Comparison of ENCODE assay signal across 21 cellular contexts in genomic region chr11:128613300-128613995, GRCh38.
"Had no signal": no experiment of that assay in that cellular context is flagged by ENCODE, and none has a peak within 500 bp of the region (broad histone marks: within the 10 kb centered on the region; RNA-seq: fewer than 3 reads in every experiment).

No MANE protein-coding gene starts in this region.

- H3K27ac ChIP-seq: body of pancreas, esophagus squamous epithelium, left lung had no signal

- H3K36me3 Mint-ChIP-seq: activated CD4-positive, alpha-beta memory T cell treated with anti-CD3 and anti-CD28 coated beads for 36 hours; activated naive CD8-positive, alpha-beta T cell; natural killer cell treated with Interleukin-12 subunit alpha and Interleukin-12 subunit beta and Interleukin-15 and Interleukin-18, amount 100 ng/mL, for 72 hours had no signal

- H3K27ac Mint-ChIP-seq: activated CD4-positive, alpha-beta memory T cell treated with anti-CD3 and anti-CD28 coated beads for 36 hours; activated naive CD8-positive, alpha-beta T cell had no signal

- DNase-seq: activated CD4-positive, alpha-beta memory T cell treated with anti-CD3 and anti-CD28 coated beads for 36 hours; activated CD4-positive, alpha-beta T cell treated with anti-CD3 and anti-CD28 coated beads for 1 hour; activated CD8-positive, alpha-beta memory T cell treated with anti-CD3 and anti-CD28 coated beads, Interleukin-2, amount 50 U/mL, for 4 hours; activated effector memory CD4-positive, alpha-beta T cell treated with anti-CD3 and anti-CD28 coated beads, Interleukin-2, amount 50 U/mL, for 16 hours; amygdala; body of pancreas; caudate nucleus; esophagus squamous epithelium; hippocampal formation; kidney; left lung; mucosa of descending colon; nucleus accumbens; posterior cingulate gyrus; retina; stimulated activated CD4-positive, alpha-beta T cell treated with anti-CD3 and anti-CD28 coated beads, Interleukin-2, amount 100 ng/mL, for 48 hours; stimulated activated naive CD4-positive, alpha-beta T cell; trophoblast cell had no signal

- H3K27me3 ChIP-seq: body of pancreas, esophagus squamous epithelium, left lung had no signal

- H3K27me3 Mint-ChIP-seq: activated CD4-positive, alpha-beta memory T cell treated with anti-CD3 and anti-CD28 coated beads for 36 hours; activated naive CD8-positive, alpha-beta T cell; natural killer cell treated with Interleukin-12 subunit alpha and Interleukin-12 subunit beta and Interleukin-15 and Interleukin-18, amount 100 ng/mL, for 72 hours had no signal

- H3K9me3 Mint-ChIP-seq: activated CD4-positive, alpha-beta memory T cell treated with anti-CD3 and anti-CD28 coated beads for 36 hours; natural killer cell treated with Interleukin-12 subunit alpha and Interleukin-12 subunit beta and Interleukin-15 and Interleukin-18, amount 100 ng/mL, for 72 hours had no signal

- H3K4me3 ChIP-seq: body of pancreas, esophagus squamous epithelium, left lung, mucosa of descending colon had no signal

- H3K9me3 ChIP-seq: body of pancreas, esophagus squamous epithelium, left lung, mucosa of descending colon had no signal

- ATAC-seq: body of pancreas; left lung; mucosa of descending colon; natural killer cell treated with Interleukin-12 subunit alpha and Interleukin-12 subunit beta and Interleukin-15 and Interleukin-18, amount 100 ng/mL, for 72 hours had no signal

- FAIRE-seq: colon, kidney had no signal

- H3K36me3 ChIP-seq: esophagus squamous epithelium, left lung had no signal

- H3K4me1 ChIP-seq: body of pancreas had no signal

- H3K4me3 Mint-ChIP-seq: activated CD4-positive, alpha-beta memory T cell treated with anti-CD3 and anti-CD28 coated beads for 36 hours; activated naive CD8-positive, alpha-beta T cell; natural killer cell treated with Interleukin-12 subunit alpha and Interleukin-12 subunit beta and Interleukin-15 and Interleukin-18, amount 100 ng/mL, for 72 hours had no signal
